In genomic region chr5:1564182-1564748, GRCh38 we compare ENCODE assay signal across 9 cellular contexts. TPM values are rescaled to one million over a fixed set of nuclear protein-coding genes. Genes with fewer than 3 reads are reported as not detected.
DNase-seq lines count a peak whose midpoint lies in the region; ATAC-seq and TF ChIP-seq lines count a peak whose summit lies in the region.
"Had no signal": no experiment of that assay in that cellular context is flagged by ENCODE, and none has a peak within 500 bp of the region (broad histone marks: within the 10 kb centered on the region; RNA-seq: fewer than 3 reads in every experiment).

No MANE protein-coding gene starts in this region.

- H3K4me3 ChIP-seq in HCT116 (replicated peaks in 1 of 2; ENCODE audit: low read depth in 1 of 2, low read length in 2 of 2), result no peak overlapping the region
- no peak overlapping the region for H3K4me3 ChIP-seq in heart right ventricle
- no peak overlapping the region for H3K4me3 ChIP-seq in testis

- H3K27ac Mint-ChIP-seq in stimulated activated memory B cell treated with anti-CD40 and anti-IgM and Interleukin-4, amounts not matched to agents 10 μg/mL and 1 μg/mL and 100 μg/mL, for 72 hours, result no peak overlapping the region
- H3K27ac Mint-ChIP-seq in activated T-helper 17 cell treated with anti-CD3 and anti-CD28 coated beads, Interleukin-2, amount 50 U/mL, for 72 hours, result no peak overlapping the region
- H3K27ac Mint-ChIP-seq: stimulated activated naive CD8-positive, alpha-beta T cell treated with anti-CD3 and anti-CD28 coated beads, Interleukin-15, Interleukin-2, amounts not matched to agents 100 ng/mL and 50 ng/mL, for 24 hours had no signal

- H3K79me2 ChIP-seq in HCT116 (ENCODE audit: insufficient read depth, low read length), result no peaks in the 10 kb centered on the region

- peak; percentile 86 for ATAC-seq in HCT116
- ATAC-seq in heart right ventricle, result peak in 7 of 8 donors; percentile 18 to 64 (median 29)
- peak; percentile 16 for ATAC-seq in stimulated activated memory B cell treated with anti-CD40 and anti-IgM and Interleukin-4, amounts not matched to agents 10 μg/mL and 1 μg/mL and 100 μg/mL, for 72 hours
- ATAC-seq in activated T-helper 17 cell treated with anti-CD3 and anti-CD28 coated beads, Interleukin-2, amount 50 U/mL, for 72 hours (replicated peaks), result no peak
- no peak for ATAC-seq in GM21423 (IDR thresholded peaks at IDR 0.05; ENCODE audit: unreplicated experiment)

- H3K27me3 Mint-ChIP-seq in stimulated activated memory B cell treated with anti-CD40 and anti-IgM and Interleukin-4, amounts not matched to agents 10 μg/mL and 1 μg/mL and 100 μg/mL, for 72 hours, result no peaks in the 10 kb centered on the region
- peaks cover 20% of the 10 kb centered on the region for H3K27me3 Mint-ChIP-seq in activated T-helper 17 cell treated with anti-CD3 and anti-CD28 coated beads, Interleukin-2, amount 50 U/mL, for 72 hours
- H3K27me3 Mint-ChIP-seq: stimulated activated naive CD8-positive, alpha-beta T cell treated with anti-CD3 and anti-CD28 coated beads, Interleukin-15, Interleukin-2, amounts not matched to agents 100 ng/mL and 50 ng/mL, for 24 hours had no signal

- TF ChIP-seq CTCF in HCT116 (IDR thresholded peaks at IDR 0.05 in 2 of 3, conservative IDR thresholded peaks at IDR 0.05 in 1 of 3; ENCODE audit: borderline replicate concordance in 1 of 3, insufficient read depth in 1 of 3, low read depth in 2 of 3, low read length in 2 of 3), result no peak
- no peak for TF ChIP-seq CTCF in heart right ventricle (IDR thresholded peaks at IDR 0.05)
- no peak for TF ChIP-seq CTCF in testis (IDR thresholded peaks at IDR 0.05)

- TF ChIP-seq POLR2A in HCT116 (IDR thresholded peaks at IDR 0.05; ENCODE audit: borderline replicate concordance, extremely low read depth, insufficient read depth, insufficient read length), result no peak
- TF ChIP-seq POLR2A in testis (IDR thresholded peaks at IDR 0.05), result no peak

- RAD21 ChIA-PET in HCT116 (lab: Charles Lee; ENCODE audit: low non-redundant PET in 1 of 2, low total read pairs in 2 of 2, uncharacterized antibody in 2 of 2, unreplicated experiment in 2 of 2), result no interaction called here

- H3K27me3 ChIP-seq in HCT116 (ENCODE audit: insufficient read depth, low read length), result peaks cover 9% of the 10 kb centered on the region; the same call in 1 of the 2 replicates
- H3K27me3 ChIP-seq in heart right ventricle, result peaks cover 0 to 8% (median 0%) of the 10 kb centered on the region in 7 donors
- no peaks in the 10 kb centered on the region for H3K27me3 ChIP-seq in testis

- no peak for TF ChIP-seq RAD21 in HCT116 (IDR thresholded peaks at IDR 0.05; ENCODE audit: low read depth)

- no peak overlapping the region for H3K27ac ChIP-seq in HCT116 (ENCODE audit: low read depth, low read length)
- peak overlapping the region in 1 of 10 donors; percentile 76 for H3K27ac ChIP-seq in heart right ventricle
- H3K27ac ChIP-seq in testis, result no peak overlapping the region

- H3K4me2 ChIP-seq in HCT116 (ENCODE audit: low read length), result peak overlapping the region; percentile 56

- DNase-seq in HCT116 (ENCODE audit: low read depth, low spot score), result peak; percentile 50
- peak; percentile 52 for DNase-seq in T1000 (lab: John Stamatoyannopoulos, UW)
- DNase-seq in heart right ventricle, result peak in 1 of 2 donors; percentile 29
- DNase-seq in testis, result no peak
- no peak for DNase-seq in DMS 273 (lab: John Stamatoyannopoulos, UW; ENCODE audit: unreplicated experiment)

- 68 to 72% methylated on average over 14 of the region's 14 CpGs for WGBS in heart right ventricle, 2 donors
- WGBS in testis, 2 donors, result 81 to 84% methylated on average over 14 of the region's 14 CpGs

- H2AFZ ChIP-seq in HCT116 (ENCODE audit: low read depth, low read length, poor library complexity, severe bottlenecking), result no peak overlapping the region

- H3K36me3 Mint-ChIP-seq in stimulated activated memory B cell treated with anti-CD40 and anti-IgM and Interleukin-4, amounts not matched to agents 10 μg/mL and 1 μg/mL and 100 μg/mL, for 72 hours, result peaks cover 16% of the 10 kb centered on the region
- H3K36me3 Mint-ChIP-seq in activated T-helper 17 cell treated with anti-CD3 and anti-CD28 coated beads, Interleukin-2, amount 50 U/mL, for 72 hours (ENCODE audit: low read depth), result no peaks in the 10 kb centered on the region

- H3K9me2 ChIP-seq in HCT116 (ENCODE audit: insufficient read depth), result no peaks in the 10 kb centered on the region

- CTCF ChIA-PET in HCT116 (lab: Charles Lee), result no interaction called here

- H3K9ac ChIP-seq in HCT116 (ENCODE audit: low read length), result peak overlapping the region; percentile 19; the same call in 1 of the 2 replicates

- BruUV-seq in HCT116 (replicated peaks; lab: Mats Ljungman, UMichigan), result no TSS peak

- H3K9me3 Mint-ChIP-seq in stimulated activated memory B cell treated with anti-CD40 and anti-IgM and Interleukin-4, amounts not matched to agents 10 μg/mL and 1 μg/mL and 100 μg/mL, for 72 hours, result peaks cover 8% of the 10 kb centered on the region
- H3K9me3 Mint-ChIP-seq in activated T-helper 17 cell treated with anti-CD3 and anti-CD28 coated beads, Interleukin-2, amount 50 U/mL, for 72 hours, result no peaks in the 10 kb centered on the region
- H3K9me3 Mint-ChIP-seq: stimulated activated naive CD8-positive, alpha-beta T cell treated with anti-CD3 and anti-CD28 coated beads, Interleukin-15, Interleukin-2, amounts not matched to agents 100 ng/mL and 50 ng/mL, for 24 hours had no signal

- H3K9me3 ChIP-seq in HCT116 (ENCODE audit: control insufficient read depth in 1 of 2, insufficient read depth in 1 of 2, low read depth in 1 of 2, low read length in 2 of 2), result no peaks in the 10 kb centered on the region
- H3K9me3 ChIP-seq in heart right ventricle, result peaks cover 0 to 12% (median 0%) of the 10 kb centered on the region in 11 donors
- no peaks in the 10 kb centered on the region for H3K9me3 ChIP-seq in testis

- no peaks in the 10 kb centered on the region for H3K36me3 ChIP-seq in HCT116 (ENCODE audit: control insufficient read depth in 1 of 2, insufficient read depth in 2 of 2, low read length in 2 of 2)
- H3K36me3 ChIP-seq in heart right ventricle, result no peaks in the 10 kb centered on the region
- H3K36me3 ChIP-seq in testis (ENCODE audit: low read depth, missing control alignments), result no peaks in the 10 kb centered on the region

- no peak overlapping the region for H3K4me3 Mint-ChIP-seq in stimulated activated memory B cell treated with anti-CD40 and anti-IgM and Interleukin-4, amounts not matched to agents 10 μg/mL and 1 μg/mL and 100 μg/mL, for 72 hours
- no peak overlapping the region for H3K4me3 Mint-ChIP-seq in activated T-helper 17 cell treated with anti-CD3 and anti-CD28 coated beads, Interleukin-2, amount 50 U/mL, for 72 hours
- H3K4me3 Mint-ChIP-seq: stimulated activated naive CD8-positive, alpha-beta T cell treated with anti-CD3 and anti-CD28 coated beads, Interleukin-15, Interleukin-2, amounts not matched to agents 100 ng/mL and 50 ng/mL, for 24 hours had no signal

- POLR2A ChIA-PET in HCT116 (lab: Charles Lee), result no interaction called here

- intact Hi-C loops in HCT116 (cut with micrococcal nuclease), result no loop called here
- intact Hi-C loops in heart right ventricle (cut with DNase I), result no loop called here
- intact Hi-C loops in testis (cut with DNase I; ENCODE audit: low total_unique reads), result no loop called here

- peaks cover 16% of the 10 kb centered on the region for H3K4me1 Mint-ChIP-seq in stimulated activated memory B cell treated with anti-CD40 and anti-IgM and Interleukin-4, amounts not matched to agents 10 μg/mL and 1 μg/mL and 100 μg/mL, for 72 hours
- H3K4me1 Mint-ChIP-seq in activated T-helper 17 cell treated with anti-CD3 and anti-CD28 coated beads, Interleukin-2, amount 50 U/mL, for 72 hours, result no peaks in the 10 kb centered on the region

- no peaks in the 10 kb centered on the region for H4K20me1 ChIP-seq in HCT116 (ENCODE audit: insufficient read depth)

- H3K4me1 ChIP-seq in HCT116 (ENCODE audit: control insufficient read depth in 1 of 2, insufficient read depth in 2 of 2, low read length in 2 of 2), result peaks cover 11 to 26% of the 10 kb centered on the region in 2 experiments
- peaks cover 3 to 43% (median 16%) of the 10 kb centered on the region in 9 donors for H3K4me1 ChIP-seq in heart right ventricle
- peaks cover 12% of the 10 kb centered on the region for H3K4me1 ChIP-seq in testis

TF ChIP-seq in HCT116, 20 proteins besides CTCF, POLR2A, EP300 and RAD21 (continues in another document):
- TF ChIP-seq FOSL1 (IDR thresholded peaks at IDR 0.05; ENCODE audit: low read depth) (peak; percentile 78), ZFX (IDR thresholded peaks at IDR 0.05) (no peak)
- TF ChIP-seq, protein P1, sequence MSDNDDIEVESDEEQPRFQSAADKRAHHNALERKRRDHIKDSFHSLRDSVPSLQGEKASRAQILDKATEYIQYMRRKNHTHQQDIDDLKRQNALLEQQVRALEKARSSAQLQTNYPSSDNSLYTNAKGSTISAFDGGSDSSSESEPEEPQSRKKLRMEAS (IDR thresholded peaks at IDR 0.05), result peak; percentile 53; the same call in 1 of the 2 replicates

RNA-seq across cellular contexts. Expression of gene LPCAT1, which starts 40.5 kb away (rescaled TPM):
- 75.0 TPM for total RNA-seq in HCT116 (2021; ENCODE audit: unreplicated experiment)
- polyA plus RNA-seq in HCT116 (2012), result 33.5 and 34.7 TPM in 2 replicates
- 10 to 100 TPM in 3 of 10 donors, 1 to 10 TPM in 7; 5.6 to 25.5 (median 8.9) TPM for total RNA-seq in heart right ventricle
- 10 to 100 TPM; 14.8 to 23.8 TPM for polyA plus RNA-seq in heart right ventricle
- total RNA-seq in activated T-helper 17 cell treated with anti-CD3 and anti-CD28 coated beads, Interleukin-2, amount 50 U/mL, for 72 hours, result 10 to 100 TPM; 38.5 to 62.7 TPM
- total RNA-seq in testis, result 10 to 100 TPM; 21.1 to 27.1 TPM
- polyA plus RNA-seq in testis (ENCODE audit: insufficient read depth, low read depth, low replicate concordance), result 23.9 TPM

Comparison
In these comparisons a context has a peak if more than half of its experiments do, and no peak if none do; other contexts are left out.
1. ATAC-seq: peak in HCT116 (single experiment), heart right ventricle (7 of 8) and stimulated activated memory B cell treated with anti-CD40 and anti-IgM and Interleukin-4, amounts not matched to agents 10 μg/mL and 1 μg/mL and 100 μg/mL, for 72 hours (single experiment); none in activated T-helper 17 cell treated with anti-CD3 and anti-CD28 coated beads, Interleukin-2, amount 50 U/mL, for 72 hours (single experiment) and GM21423 (single experiment).
2. DNase-seq: peak in HCT116 (single experiment) and T1000 (single experiment); none in testis (single experiment) and DMS 273 (single experiment).